In genomic region chr10:77501152-77501845, GRCh38 we compare ENCODE assay signal across 10 cellular contexts.
DNase-seq lines count a peak whose midpoint lies in the region; ATAC-seq and TF ChIP-seq lines count a peak whose summit lies in the region.
"Had no signal": no experiment of that assay in that cellular context is flagged by ENCODE, and none has a peak within 500 bp of the region (broad histone marks: within the 10 kb centered on the region; RNA-seq: fewer than 3 reads in every experiment).

No MANE protein-coding gene starts in this region.

- H3K9me3 ChIP-seq in psoas muscle: no peaks in the 10 kb centered on the region

- H3K4me1 ChIP-seq in psoas muscle: peaks cover 43% of the 10 kb centered on the region

- H3K27ac ChIP-seq in psoas muscle: no peak overlapping the region

- 35 to 51% (median 40%) methylated on average over 7 of the region's 7 CpGs for WGBS in psoas muscle, 3 donors

- no peak overlapping the region for H3K4me3 ChIP-seq in psoas muscle
- no peak overlapping the region for H3K4me3 ChIP-seq in H7 (ENCODE audit: insufficient read depth, low read depth, low read length)
- H3K4me3 ChIP-seq: lung had no signal

- TF ChIP-seq CTCF in psoas muscle (IDR thresholded peaks at IDR 0.05): no peak

- H3K36me3 ChIP-seq in psoas muscle (ENCODE audit: insufficient read depth in 1 of 2, low read depth in 1 of 2): no peaks in the 10 kb centered on the region
- H3K36me3 ChIP-seq in H7 (replicated peaks; ENCODE audit: control insufficient read depth, insufficient read depth, low read length): no peaks in the 10 kb centered on the region

- peak; percentile 89 for DNase-seq in dedifferentiated amniotic fluid mesenchymal stem cell (ENCODE audit: extremely low spot score)
- DNase-seq in psoas muscle: peak; percentile 39 to 77
- DNase-seq in central memory CD4-positive, alpha-beta T cell: no peak
- DNase-seq in H7: no peak
- DNase-seq: NCI-H2171 had no signal

- peak; percentile 22 for ATAC-seq in GM18502 (IDR thresholded peaks at IDR 0.05; ENCODE audit: poor library complexity, unreplicated experiment)
- peak; percentile 5 for ATAC-seq in HG03571 (IDR thresholded peaks at IDR 0.05; ENCODE audit: unreplicated experiment)
- ATAC-seq in psoas muscle: peak; percentile 37 to 79 (median 76)
- no peak for ATAC-seq in GM21717 (IDR thresholded peaks at IDR 0.05; ENCODE audit: unreplicated experiment)
- no peak for ATAC-seq in GM18907 (IDR thresholded peaks at IDR 0.05; ENCODE audit: unreplicated experiment)

- intact Hi-C loops in psoas muscle (cut with DNase I): no loop called here

- H3K27me3 ChIP-seq in psoas muscle (ENCODE audit: insufficient read depth in 3 of 3, low read length in 2 of 3) (no peaks in the 10 kb centered on the region), H7 (ENCODE audit: control insufficient read depth, insufficient read depth, low read length) (no peaks in the 10 kb centered on the region)

Comparison
In these comparisons a context has a peak if more than half of its experiments do, and no peak if none do; other contexts are left out.
1. ATAC-seq: peak in GM18502 (single experiment), HG03571 (single experiment) and psoas muscle (4 of 4); none in GM21717 (single experiment) and GM18907 (single experiment).
2. DNase-seq: peak in dedifferentiated amniotic fluid mesenchymal stem cell (single experiment) and psoas muscle (2 of 2); none in central memory CD4-positive, alpha-beta T cell (single experiment) and H7 (single experiment).